In genomic region chr13:43879323-43880181, GRCh38 we compare ENCODE assay signal across 8 cellular contexts. TPM values are rescaled to one million over a fixed set of nuclear protein-coding genes. Genes with fewer than 3 reads are reported as not detected.
DNase-seq lines count a peak whose midpoint lies in the region; ATAC-seq and TF ChIP-seq lines count a peak whose summit lies in the region.

Gene CCDC122, minus strand, starts transcription at chr13:43879740. Its CDS starts 10,364 bp downstream, at chr13:43869376.
Gene LACC1, plus strand, starts transcription at chr13:43879904. Its CDS starts 1,082 bp downstream, at chr13:43880986.

- DNase-seq in Caco-2, result peak; percentile 83 to 90
- peak; percentile 77 to 79 for DNase-seq in SJSA1 (ENCODE audit: low read depth in 1 of 2, low spot score in 2 of 2)
- DNase-seq in activated naive CD4-positive, alpha-beta T cell treated with anti-CD3 and anti-CD28 coated beads, Interleukin-2, amount 10 ng/mL, durations not matched to agents 7 days and 5 days, result peak; percentile 82
- peak; percentile 81 for DNase-seq in germinal center (ENCODE audit: low spot score)
- peak; percentile 53 for DNase-seq in occipital lobe (lab: John Stamatoyannopoulos, UW)

- no TSS peak for BruUV-seq in Caco-2 (replicated peaks; lab: Mats Ljungman, UMichigan)

- no peaks in the 10 kb centered on the region; the same call in 1 of the 2 replicates for H3K36me3 ChIP-seq in Caco-2 (ENCODE audit: control insufficient read depth, insufficient read depth, low read length)
- peaks cover 4% of the 10 kb centered on the region for H3K36me3 ChIP-seq in SJSA1

- peak within 1 kb of the TSS; percentile 96 for H3K27ac ChIP-seq in SJSA1
- H3K27ac ChIP-seq in temporal lobe (ENCODE audit: low read depth, low read length), result peak within 1 kb of the TSS; percentile 80

- H3K27me3 Mint-ChIP-seq in Caco-2 (ENCODE audit: insufficient read depth, unreplicated experiment), result no peaks in the 10 kb centered on the region
- H3K27me3 Mint-ChIP-seq in activated naive CD4-positive, alpha-beta T cell treated with anti-CD3 and anti-CD28 coated beads, Interleukin-2, amount 10 ng/mL, durations not matched to agents 7 days and 5 days, result peaks cover 13% of the 10 kb centered on the region

- intact Hi-C loops in Caco-2 (cut with micrococcal nuclease; ENCODE audit: unreplicated experiment), result loop anchor here (2.0 to 10.0 kb wide), 4 partner anchors 65 to 577 kb away; partner anchors contain the start of gene ENOX1

- H3K27ac Mint-ChIP-seq in Caco-2 (ENCODE audit: unreplicated experiment), result peak within 1 kb of the TSS; percentile 92
- H3K27ac Mint-ChIP-seq in activated naive CD4-positive, alpha-beta T cell treated with anti-CD3 and anti-CD28 coated beads, Interleukin-2, amount 10 ng/mL, durations not matched to agents 7 days and 5 days, result peak within 1 kb of the TSS; percentile 68

- CTCF ChIA-PET in Caco-2 (lab: Charles Lee), result interaction anchor here (0.8 to 2.7 kb wide), 4 partner anchors 15 to 339 kb away, joined by 3 to 6 read pairs (median 4); partner anchors contain the start of gene ENOX1
- CTCF ChIA-PET in activated naive CD4-positive, alpha-beta T cell treated with anti-CD3 and anti-CD28 coated beads, Interleukin-2, amount 10 ng/mL, durations not matched to agents 7 days and 5 days (lab: Charles Lee), result interaction anchor here (0.6 kb wide), 1 partner anchor 15 kb away, joined by 3 read pairs; no protein-coding TSS in a partner anchor

- POLR2A ChIA-PET in Caco-2 (lab: Charles Lee), result interaction anchor here (0.6 to 1.7 kb wide), 10 partner anchors 11 to 1167 kb away, joined by 3 to 9 read pairs (median 6); partner anchors contain the start of gene ENOX1

- peak; percentile 63 for ATAC-seq in GM19372 (IDR thresholded peaks at IDR 0.05; ENCODE audit: low read depth, unreplicated experiment)
- ATAC-seq in HG03520 (IDR thresholded peaks at IDR 0.05; ENCODE audit: unreplicated experiment), result peak; percentile 75

- peaks cover 9% of the 10 kb centered on the region for H3K36me3 Mint-ChIP-seq in Caco-2 (ENCODE audit: insufficient read depth, unreplicated experiment)
- H3K36me3 Mint-ChIP-seq in activated naive CD4-positive, alpha-beta T cell treated with anti-CD3 and anti-CD28 coated beads, Interleukin-2, amount 10 ng/mL, durations not matched to agents 7 days and 5 days, result peaks cover 3% of the 10 kb centered on the region

- no peaks in the 10 kb centered on the region for H3K9me3 Mint-ChIP-seq in Caco-2 (ENCODE audit: unreplicated experiment)
- H3K9me3 Mint-ChIP-seq in activated naive CD4-positive, alpha-beta T cell treated with anti-CD3 and anti-CD28 coated beads, Interleukin-2, amount 10 ng/mL, durations not matched to agents 7 days and 5 days, result no peaks in the 10 kb centered on the region

- no peak for TF ChIP-seq CTCF in Caco-2 (IDR thresholded peaks at IDR 0.05; ENCODE audit: insufficient read depth in 1 of 2, low read depth in 1 of 2, low read length in 1 of 2, severe bottlenecking in 1 of 2, unreplicated experiment in 1 of 2)

- H3K27me3 ChIP-seq in Caco-2 (replicated peaks; ENCODE audit: control insufficient read depth, insufficient read depth, low read length) (no peaks in the 10 kb centered on the region), SJSA1 (replicated peaks) (no peaks in the 10 kb centered on the region)

- H3K9me3 ChIP-seq in Caco-2, result no peaks in the 10 kb centered on the region
- H3K9me3 ChIP-seq in SJSA1 (replicated peaks), result no peaks in the 10 kb centered on the region

- H3K4me1 Mint-ChIP-seq in Caco-2 (ENCODE audit: low read depth, unreplicated experiment), result peaks cover 13% of the 10 kb centered on the region
- H3K4me1 Mint-ChIP-seq in activated naive CD4-positive, alpha-beta T cell treated with anti-CD3 and anti-CD28 coated beads, Interleukin-2, amount 10 ng/mL, durations not matched to agents 7 days and 5 days, result peaks cover 14% of the 10 kb centered on the region

- H3K4me1 ChIP-seq in Caco-2 (0 out of 2 replicates have a peak, but pooled peaks cover 5% of the 10 kb centered on the region), SJSA1 (replicated peaks) (peaks cover 10% of the 10 kb centered on the region)

- peak within 1 kb of the TSS; percentile 96 for H3K4me3 Mint-ChIP-seq in Caco-2 (ENCODE audit: unreplicated experiment)
- peak within 1 kb of the TSS; percentile 83 for H3K4me3 Mint-ChIP-seq in activated naive CD4-positive, alpha-beta T cell treated with anti-CD3 and anti-CD28 coated beads, Interleukin-2, amount 10 ng/mL, durations not matched to agents 7 days and 5 days

- H3K4me3 ChIP-seq in Caco-2 (ENCODE audit: low read depth, low read length) (peak within 1 kb of the TSS; percentile 88), SJSA1 (peak within 1 kb of the TSS; percentile 78)

RNA-seq across cellular contexts. Expression of gene CCDC122, which starts in this region (rescaled TPM):
- total RNA-seq in Caco-2 (2022), result 15.6 and 21.2 TPM in 2 replicates
- 4.6 and 7.4 TPM in 2 replicates for total RNA-seq in SJSA1 (2014; rRNA removed; shearing (Covaris generic))
- 13.4 TPM for total RNA-seq in occipital lobe
- 5.9 TPM for total RNA-seq in temporal lobe

RNA-seq across cellular contexts. Expression of gene LACC1, which starts in this region (rescaled TPM):
- total RNA-seq in Caco-2 (2022), result 7.2 and 11.0 TPM in 2 replicates
- 3.4 and 8.5 TPM in 2 replicates for total RNA-seq in SJSA1 (2014; rRNA removed; shearing (Covaris generic))
- 4.2 TPM for total RNA-seq in occipital lobe
- total RNA-seq in temporal lobe, result 4.7 TPM

Comparison
In these comparisons a context has a peak if more than half of its experiments do, and no peak if none do; other contexts are left out.
1. Peak in every context shown above with its lines: DNase-seq, ATAC-seq, H3K4me3 ChIP-seq and H3K27ac ChIP-seq.